24 cellular contexts compared by ENCODE assay signal in genomic region chr9:18346761-18347160, GRCh38.
A peak's percentile ranks its signal among the peaks of the same experiment; 100 is the strongest.
DNase-seq lines count a peak whose midpoint lies in the region; ATAC-seq and TF ChIP-seq lines count a peak whose summit lies in the region.
"Had no signal": no experiment of that assay in that cellular context is flagged by ENCODE, and none has a peak within 500 bp of the region (broad histone marks: within the 10 kb centered on the region; RNA-seq: fewer than 3 reads in every experiment).

No MANE protein-coding gene starts in this region.

- WGBS in esophagus muscularis mucosa = 74% methylated on average over 2 of the region's 2 CpGs

- H3K36me3 ChIP-seq in esophagus muscularis mucosa = no peaks in the 10 kb centered on the region
- H3K36me3 ChIP-seq: Peyer's patch had no signal

- no peaks in the 10 kb centered on the region for H3K27me3 ChIP-seq in esophagus muscularis mucosa
- H3K27me3 ChIP-seq: Peyer's patch had no signal

- H3K27ac ChIP-seq in esophagus muscularis mucosa (replicated peaks in 1 of 4) = peak overlapping the region in 3 of 4 donors; percentile 11 to 42 (median 18)
- H3K27ac ChIP-seq: HL-60, Peyer's patch had no signal

- DNase-seq in COLO829 (ENCODE audit: low spot score) = peak; percentile 72
- DNase-seq in esophagus muscularis mucosa (ENCODE audit: extremely low spot score) = no peak
- peak; percentile 55 for DNase-seq in midbrain (lab: John Stamatoyannopoulos, UW)
- peak; percentile 87 for DNase-seq in putamen (ENCODE audit: low spot score)
- no peak for DNase-seq in UCSD-AML1 (lab: John Stamatoyannopoulos, UW; ENCODE audit: unreplicated experiment)
- no peak for DNase-seq in DMS153 (lab: John Stamatoyannopoulos, UW)
- no peak for DNase-seq in NCI-H526 (lab: John Stamatoyannopoulos, UW)
- DNase-seq: 8988T; C1 segment of cervical spinal cord; Calu3; CD8-positive, alpha-beta T cell; GF-D8; KBM-7; MM.1S; NCI-H1092; NCI-H1436; NCI-H187 treated with DMSO at 0.1 percent for 48 hours; NCI-H2107; NCI-H226; NCI-H524; NCI-H82; Peyer's patch had no signal

- H3K9me3 ChIP-seq in esophagus muscularis mucosa = no peaks in the 10 kb centered on the region
- H3K9me3 ChIP-seq: Peyer's patch had no signal

- TF ChIP-seq POLR2A in esophagus muscularis mucosa (IDR thresholded peaks at IDR 0.05; ENCODE audit: low read depth) = no peak

- H3K4me3 ChIP-seq in esophagus muscularis mucosa = no peak overlapping the region
- H3K4me3 ChIP-seq: Peyer's patch had no signal

- ATAC-seq in HG03108 (IDR thresholded peaks at IDR 0.05; ENCODE audit: unreplicated experiment) = no peak
- ATAC-seq: CD8-positive, alpha-beta T cell had no signal

- intact Hi-C loops in esophagus muscularis mucosa (cut with DNase I) = no loop called here

- no peak for TF ChIP-seq CTCF in esophagus muscularis mucosa (IDR thresholded peaks at IDR 0.05)

- TF ChIP-seq EP300 in esophagus muscularis mucosa (IDR thresholded peaks at IDR 0.05) = no peak

- peaks cover 7 to 33% (median 25%) of the 10 kb centered on the region in 4 donors for H3K4me1 ChIP-seq in esophagus muscularis mucosa
- H3K4me1 ChIP-seq: Peyer's patch had no signal

Comparison
In these comparisons a context has a peak if more than half of its experiments do, and no peak if none do; other contexts are left out.
1. DNase-seq: peak in COLO829 (single experiment), midbrain (single experiment) and putamen (single experiment); none in esophagus muscularis mucosa (single experiment), UCSD-AML1 (single experiment), DMS153 (single experiment) and NCI-H526 (0 of 2).